ENCODE assay signal across 11 cellular contexts in the genomic region with DNA sequence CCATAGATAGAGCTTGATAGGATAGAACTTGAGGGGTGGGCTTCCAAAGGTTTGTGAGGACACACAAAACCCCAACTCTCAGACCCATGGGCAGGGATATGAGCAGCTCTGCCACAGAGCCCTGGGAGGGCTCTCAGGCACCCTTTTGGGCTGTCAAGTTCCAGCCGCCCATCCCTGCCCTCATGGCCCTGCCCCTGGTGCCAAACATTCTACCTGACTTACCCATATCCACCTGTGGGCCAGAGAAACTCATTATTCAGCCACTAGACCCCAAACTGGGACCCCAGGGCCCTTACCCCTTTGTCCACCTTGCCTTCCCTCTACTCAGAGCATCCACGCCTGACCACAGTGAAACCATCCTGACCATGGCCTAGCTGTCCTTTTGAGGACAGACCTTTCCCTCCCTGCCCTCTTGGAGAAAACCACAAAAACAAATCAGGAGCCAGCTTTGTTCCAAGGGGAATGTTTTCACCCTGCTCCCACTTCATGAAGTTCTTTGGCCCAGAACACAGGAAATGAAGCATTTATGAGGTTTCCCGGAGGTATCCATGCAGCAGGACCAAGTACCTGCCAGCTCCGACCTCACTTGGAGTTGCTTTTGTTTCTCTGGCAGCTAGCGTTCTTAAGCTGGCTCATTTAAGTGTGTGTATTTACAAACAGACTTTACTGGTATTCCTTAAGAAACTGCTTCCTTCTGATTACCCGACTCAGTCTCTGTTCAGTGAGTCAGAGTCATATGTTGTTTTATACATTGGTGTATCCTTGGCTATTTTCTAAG. TPM values are rescaled to one million over a fixed set of nuclear protein-coding genes. Genes with fewer than 3 reads are reported as not detected.
A peak's percentile ranks its signal among the peaks of the same experiment; 100 is the strongest.
DNase-seq lines count a peak whose midpoint lies in the region; ATAC-seq, FAIRE-seq and TF ChIP-seq lines count a peak whose summit lies in the region.
"Had no signal": no experiment of that assay in that cellular context is flagged by ENCODE, and none has a peak within 500 bp of the region (broad histone marks: within the 10 kb centered on the region; RNA-seq: fewer than 3 reads in every experiment).

No MANE protein-coding gene starts in this region.

- CTCF ChIA-PET in HEK293T (lab: Yijun Ruan, JAX) (no interaction called here), A673 (lab: Charles Lee) (no interaction called here)

- no peak for FAIRE-seq in pancreas (lab: Jason Lieb, UNC)
- FAIRE-seq: RCC 7860 had no signal

- peak overlapping the region; percentile 80 for H2AFZ ChIP-seq in ACC112 (ENCODE audit: low read length, unreplicated experiment)

- peaks cover 8% of the 10 kb centered on the region for H3K9me3 Mint-ChIP-seq in T-helper 2 cell treated with Interferon-gamma antibody and Interleukin-4, amounts not matched to agents 5 μg/mL and 100 μg/mL, for 36 hours

- WGBS in pancreas, 2 donors: 83 to 84% methylated on average over 6 of the region's 6 CpGs

- H3K4me3 ChIP-seq in ACC112 (ENCODE audit: low read depth, low read length) (peak overlapping the region; percentile 32; the same call in 1 of the 2 replicates), fibroblast of villous mesenchyme (ENCODE audit: low read depth, low read length) (no peak overlapping the region), pancreas (no peak overlapping the region), A673 (ENCODE audit: low read depth, low read length, poor library complexity, severe bottlenecking) (no peak overlapping the region)

- H3K36me3 Mint-ChIP-seq in T-helper 2 cell treated with Interferon-gamma antibody and Interleukin-4, amounts not matched to agents 5 μg/mL and 100 μg/mL, for 36 hours (ENCODE audit: low read depth): no peaks in the 10 kb centered on the region

- TF ChIP-seq CTCF in VCaP (conservative IDR thresholded peaks at IDR 0.05) (no peak), fibroblast of villous mesenchyme (IDR thresholded peaks at IDR 0.05; ENCODE audit: insufficient read depth, low read depth, low read length) (no peak), pancreas (IDR thresholded peaks at IDR 0.05) (no peak), A673 (conservative IDR thresholded peaks at IDR 0.05; ENCODE audit: low read depth, low read length) (no peak)

- H3K36me3 ChIP-seq in ACC112 (ENCODE audit: insufficient read depth, low read length): no peaks in the 10 kb centered on the region
- no peaks in the 10 kb centered on the region for H3K36me3 ChIP-seq in pancreas
- no peaks in the 10 kb centered on the region for H3K36me3 ChIP-seq in A673 (ENCODE audit: insufficient read depth, low read length, poor library complexity, severe bottlenecking)

- H3K27ac ChIP-seq in ACC112 (ENCODE audit: low read depth, low read length) (peak overlapping the region; percentile 85), VCaP (peak overlapping the region; percentile 30; the same call in 1 of the 2 replicates), pancreas (no peak overlapping the region), A673 (ENCODE audit: low read depth, low read length, poor library complexity, severe bottlenecking) (no peak overlapping the region)

- no peaks in the 10 kb centered on the region for H3K79me2 ChIP-seq in ACC112 (ENCODE audit: control insufficient read depth, insufficient read depth, low read length, unreplicated experiment)

- no TSS peak for BruUV-seq in A673 (replicated peaks; lab: Mats Ljungman, UMichigan)

- no peak overlapping the region for H3K27ac Mint-ChIP-seq in T-helper 2 cell treated with Interferon-gamma antibody and Interleukin-4, amounts not matched to agents 5 μg/mL and 100 μg/mL, for 36 hours

- POLR2A ChIA-PET in HEK293T (lab: Yijun Ruan, JAX): no interaction called here
- POLR2A ChIA-PET in A673 (lab: Charles Lee; ENCODE audit: low non-redundant PET): no interaction called here

- peak; percentile 89 for DNase-seq in fibroblast of villous mesenchyme (ENCODE audit: low read depth)
- no peak for DNase-seq in pancreas
- no peak for DNase-seq in T-helper 1 cell
- DNase-seq in HEK293T (ENCODE audit: extremely low spot score): no peak
- DNase-seq in A673 (ENCODE audit: low spot score): no peak
- no peak for DNase-seq in T-helper 2 cell treated with Interferon-gamma antibody and Interleukin-4, amounts not matched to agents 5 μg/mL and 100 μg/mL, for 36 hours (ENCODE audit: low spot score)
- DNase-seq: activated CD4-positive, alpha-beta T cell treated with anti-CD3 and anti-CD28 coated beads, Interleukin-2, amount 50 U/mL, for 1 hour; NCI-H1436 treated with DMSO at 0.1 percent for 48 hours had no signal

- ATAC-seq in pancreas: peak in 3 of 4 donors; percentile 11 to 38 (median 35)

- H3K27me3 Mint-ChIP-seq in T-helper 2 cell treated with Interferon-gamma antibody and Interleukin-4, amounts not matched to agents 5 μg/mL and 100 μg/mL, for 36 hours (ENCODE audit: low read depth): no peaks in the 10 kb centered on the region

- H3K27me3 ChIP-seq in ACC112 (ENCODE audit: insufficient read depth, low read length): no peaks in the 10 kb centered on the region
- no peaks in the 10 kb centered on the region for H3K27me3 ChIP-seq in pancreas
- H3K27me3 ChIP-seq in A673 (replicated peaks; ENCODE audit: insufficient read depth, low read depth, low read length, poor library complexity): no peaks in the 10 kb centered on the region

- no peaks in the 10 kb centered on the region for H3K4me1 Mint-ChIP-seq in T-helper 2 cell treated with Interferon-gamma antibody and Interleukin-4, amounts not matched to agents 5 μg/mL and 100 μg/mL, for 36 hours (ENCODE audit: low read depth)

- intact Hi-C loops in pancreas (cut with DNase I) (no loop called here), A673 (cut with micrococcal nuclease; ENCODE audit: unreplicated experiment) (no loop called here)

- H3K4me3 Mint-ChIP-seq in T-helper 2 cell treated with Interferon-gamma antibody and Interleukin-4, amounts not matched to agents 5 μg/mL and 100 μg/mL, for 36 hours: no peak overlapping the region

- H3K4me1 ChIP-seq in ACC112 (ENCODE audit: control insufficient read depth, insufficient read depth, low read length, unreplicated experiment) (peaks cover 39% of the 10 kb centered on the region), pancreas (no peaks in the 10 kb centered on the region), A673 (ENCODE audit: insufficient read depth, low read length, poor library complexity, severe bottlenecking) (no peaks in the 10 kb centered on the region)

- H3K9me3 ChIP-seq in pancreas (no peaks in the 10 kb centered on the region), A673 (ENCODE audit: low read depth, low read length, poor library complexity, severe bottlenecking) (no peaks in the 10 kb centered on the region)

TF ChIP-seq in HEK293T, 16 proteins besides CTCF, POLR2A, EP300 and RAD21:
- no peak for TF ChIP-seq FOXK2 (IDR thresholded peaks at IDR 0.05)
- TF ChIP-seq HDGF (IDR thresholded peaks at IDR 0.05; ENCODE audit: borderline replicate concordance): no peak
- no peak for TF ChIP-seq LEF1 (IDR thresholded peaks at IDR 0.05; ENCODE audit: borderline replicate concordance)
- no peak for TF ChIP-seq SUZ12 (IDR thresholded peaks at IDR 0.05)
- no peak for TF ChIP-seq TARDBP (IDR thresholded peaks at IDR 0.05)
- TF ChIP-seq ELF4 (IDR thresholded peaks at IDR 0.05): no peak
- no peak for TF ChIP-seq L3MBTL2 (conservative IDR thresholded peaks at IDR 0.05)
- no peak for TF ChIP-seq SP1 (IDR thresholded peaks at IDR 0.05)
- no peak for TF ChIP-seq FOXM1 (IDR thresholded peaks at IDR 0.05; ENCODE audit: borderline replicate concordance)

RNA-seq across cellular contexts. Expression of gene GALNT15, which starts 34.2 kb away (rescaled TPM):
- 4.7 and 8.4 TPM in 2 replicates for total RNA-seq in fibroblast of villous mesenchyme
- total RNA-seq in pancreas: 1 to 10 TPM in 5 of 6 donors, under 1 TPM in 1; 0.78 to 5.6 (median 2.0) TPM
- polyA plus RNA-seq in pancreas: 1 to 10 TPM; 2.8 TPM
- not detected in 2 replicates for total RNA-seq in A673 (2021)

Comparison
In these comparisons a context has a peak if more than half of its experiments do, and no peak if none do; other contexts are left out.
1. H3K27ac ChIP-seq: peak in ACC112 (single experiment) and VCaP (single experiment); none in pancreas (0 of 4) and A673 (single experiment).